ENCODE assay signal across 15 cellular contexts in genomic region chr1:176178316-176178715, GRCh38. TPM values are rescaled to one million over a fixed set of nuclear protein-coding genes. Genes with fewer than 3 reads are reported as not detected.
DNase-seq lines count a peak whose midpoint lies in the region; ATAC-seq, FAIRE-seq and TF ChIP-seq lines count a peak whose summit lies in the region.
"Had no signal": no experiment of that assay in that cellular context is flagged by ENCODE, and none has a peak within 500 bp of the region (broad histone marks: within the 10 kb centered on the region; RNA-seq: fewer than 3 reads in every experiment).

No MANE protein-coding gene starts in this region.

- TF ChIP-seq POLR2A in K562 (conservative IDR thresholded peaks at IDR 0.05) = no peak

- TF ChIP-seq EP300 in K562 (IDR thresholded peaks at IDR 0.05; ENCODE audit: low read length) = no peak

- POLR2A ChIA-PET in activated CD4-positive, alpha-beta T cell treated with anti-CD3 and anti-CD28 coated beads, Interleukin-2, amount 10 ng/mL, durations not matched to agents 7 days and 5 days (lab: Charles Lee) = no interaction called here
- POLR2A ChIA-PET in K562 (lab: Yijun Ruan, JAX) = no interaction called here

- H3K27me3 ChIP-seq in OCI-LY1 (ENCODE audit: insufficient read depth, low read length) = no peaks in the 10 kb centered on the region
- H3K27me3 ChIP-seq in K562 (ENCODE audit: control insufficient read depth in 2 of 2, insufficient read depth in 2 of 2, low read length in 2 of 2) = no peaks in the 10 kb centered on the region
- no peaks in the 10 kb centered on the region for H3K27me3 ChIP-seq in MM.1S (replicated peaks; ENCODE audit: insufficient read depth, low read length)

- CTCF ChIA-PET in activated CD4-positive, alpha-beta T cell treated with anti-CD3 and anti-CD28 coated beads, Interleukin-2, amount 10 ng/mL, durations not matched to agents 7 days and 5 days (lab: Charles Lee) = interaction anchor here (0.7 kb wide), 1 partner anchor 25 kb away, joined by 3 read pairs; no protein-coding TSS in a partner anchor
- CTCF ChIA-PET in K562 (lab: Yijun Ruan, JAX; ENCODE audit: low intra/inter-chr PET ratio) = no interaction called here

- H3K36me3 Mint-ChIP-seq in activated CD4-positive, alpha-beta T cell treated with anti-CD3 and anti-CD28 coated beads, Interleukin-2, amount 10 ng/mL, durations not matched to agents 7 days and 5 days (ENCODE audit: low read depth) = peaks cover 48% of the 10 kb centered on the region

- H3K36me3 ChIP-seq in OCI-LY1 (ENCODE audit: insufficient read depth, low read length) (peaks cover 60% of the 10 kb centered on the region), K562 (ENCODE audit: control insufficient read depth, insufficient read depth, low read length) (peaks cover 37% of the 10 kb centered on the region; the same call in 1 of the 3 replicates), MM.1S (replicated peaks; ENCODE audit: insufficient read depth, low read length) (no peaks in the 10 kb centered on the region)

- intact Hi-C loops in K562 (cut with micrococcal nuclease) = no loop called here

- H3F3A ChIP-seq in OCI-LY1 (ENCODE audit: insufficient read depth, low read length) (no peaks in the 10 kb centered on the region), MM.1S (ENCODE audit: insufficient read depth, low read length) (no peaks in the 10 kb centered on the region)

- H3K4me1 ChIP-seq in OCI-LY1 (ENCODE audit: insufficient read depth, low read length, severe bottlenecking) (peaks cover 29% of the 10 kb centered on the region), K562 (replicated peaks in 1 of 2; ENCODE audit: control insufficient read depth in 2 of 2, insufficient read depth in 2 of 2, low read length in 2 of 2) (no peaks in the 10 kb centered on the region), MM.1S (ENCODE audit: low read length) (peaks cover 9% of the 10 kb centered on the region)

- H3K9me3 ChIP-seq in OCI-LY1 (ENCODE audit: low read length) (no peaks in the 10 kb centered on the region), K562 (replicated peaks; ENCODE audit: control insufficient read depth, insufficient read depth, low read depth, low read length) (no peaks in the 10 kb centered on the region), MM.1S (replicated peaks; ENCODE audit: insufficient read depth, low read length) (no peaks in the 10 kb centered on the region)

- H4K20me1 ChIP-seq in OCI-LY1 (ENCODE audit: insufficient read depth, low read length) (no peaks in the 10 kb centered on the region), K562 (replicated peaks; ENCODE audit: control insufficient read depth, insufficient read depth, low read length) (no peaks in the 10 kb centered on the region), MM.1S (ENCODE audit: insufficient read depth, low read length) (no peaks in the 10 kb centered on the region)

- no peak overlapping the region for H3K9ac ChIP-seq in OCI-LY1 (ENCODE audit: low read length)
- H3K9ac ChIP-seq in K562 (ENCODE audit: insufficient read depth in 1 of 2, low read depth in 2 of 2, low read length in 2 of 2) = no peak overlapping the region
- no peak overlapping the region for H3K9ac ChIP-seq in MM.1S (ENCODE audit: low read length)

- BruUV-seq in K562 (replicated peaks; lab: Mats Ljungman, UMichigan) = no TSS peak

- TF ChIP-seq RAD21 in K562 (CRISPR knock-in tag; conservative IDR thresholded peaks at IDR 0.05 in 1 of 2, IDR thresholded peaks at IDR 0.05 in 1 of 2) = no peak

- H3K4me2 ChIP-seq in OCI-LY1 (ENCODE audit: low read length) = no peak overlapping the region
- no peak overlapping the region for H3K4me2 ChIP-seq in K562 (ENCODE audit: insufficient read depth, low read length)
- H3K4me2 ChIP-seq in MM.1S (ENCODE audit: low read depth, low read length) = no peak overlapping the region

- no peaks in the 10 kb centered on the region for H3K27me3 Mint-ChIP-seq in activated CD4-positive, alpha-beta T cell treated with anti-CD3 and anti-CD28 coated beads, Interleukin-2, amount 10 ng/mL, durations not matched to agents 7 days and 5 days
- H3K27me3 Mint-ChIP-seq: effector memory CD8-positive, alpha-beta T cell had no signal

- H3K4me3 Mint-ChIP-seq in activated CD4-positive, alpha-beta T cell treated with anti-CD3 and anti-CD28 coated beads, Interleukin-2, amount 10 ng/mL, durations not matched to agents 7 days and 5 days = no peak overlapping the region

- H3K4me3 ChIP-seq in OCI-LY1 (ENCODE audit: low read depth, low read length, poor library complexity, severe bottlenecking) = no peak overlapping the region
- no peak overlapping the region for H3K4me3 ChIP-seq in K562
- no peak overlapping the region for H3K4me3 ChIP-seq in MM.1S (ENCODE audit: low read length)

- H3K9me1 ChIP-seq in K562 (ENCODE audit: control insufficient read depth, insufficient read depth, low read length) = no peaks in the 10 kb centered on the region

- peak; percentile 70 for ATAC-seq in K562

- no peak for TF ChIP-seq CTCF in OCI-LY1 (IDR thresholded peaks at IDR 0.05; ENCODE audit: low read length)
- no peak for TF ChIP-seq CTCF in K562 (IDR thresholded peaks at IDR 0.05 in 2 of 3, conservative IDR thresholded peaks at IDR 0.05 in 1 of 3; ENCODE audit: insufficient read depth in 2 of 3, low read depth in 1 of 3, low read length in 3 of 3)
- TF ChIP-seq CTCF in MM.1S (IDR thresholded peaks at IDR 0.05; ENCODE audit: low read length) = no peak

- no peak for FAIRE-seq in K562 (lab: Jason Lieb, UNC)
- FAIRE-seq: keratinocyte had no signal

- DNase-seq in activated CD4-positive, alpha-beta T cell treated with anti-CD3 and anti-CD28 coated beads, Interleukin-2, amount 10 ng/mL, durations not matched to agents 7 days and 5 days = no peak
- DNase-seq in activated CD4-positive, alpha-beta T cell treated with anti-CD3 and anti-CD28 coated beads for 1 hour = no peak
- DNase-seq in K562 (ENCODE audit: extremely low read depth in 1 of 4, low spot score in 3 of 4) = no peak
- peak; percentile 16 for DNase-seq in renal cortical epithelial cell (ENCODE audit: low read depth)
- DNase-seq in stimulated activated naive CD4-positive, alpha-beta T cell (lab: John Stamatoyannopoulos, UW) = no peak
- DNase-seq in MM.1S = no peak
- DNase-seq in activated CD8-positive, alpha-beta memory T cell treated with anti-CD3 and anti-CD28 coated beads, Interleukin-2, amount 50 U/mL, for 48 hours = no peak
- DNase-seq: ACHN; Calu3; effector memory CD8-positive, alpha-beta T cell; NCI-H1417; NCI-H510A; T1000 had no signal

- peak overlapping the region; percentile 54 for H3K27ac Mint-ChIP-seq in activated CD4-positive, alpha-beta T cell treated with anti-CD3 and anti-CD28 coated beads, Interleukin-2, amount 10 ng/mL, durations not matched to agents 7 days and 5 days

- H3K27ac ChIP-seq in OCI-LY1 (ENCODE audit: low read depth, low read length, poor library complexity, severe bottlenecking) (peak overlapping the region; percentile 80), K562 (ENCODE audit: extremely low read depth, low read depth, low read length) (no peak overlapping the region), MM.1S (ENCODE audit: low read length) (no peak overlapping the region)

- H2AFZ ChIP-seq in OCI-LY1 (ENCODE audit: low read length) (no peak overlapping the region), K562 (ENCODE audit: low read depth, low read length) (no peak overlapping the region), MM.1S (ENCODE audit: low read length) (no peak overlapping the region)

- 76% methylated on average over 5 of the region's 5 CpGs for WGBS in K562 (ENCODE audit: insufficient coverage, low coverage, missing lambda C conversion rate)

- in situ Hi-C loops in K562 (cut with MboI) = no loop called here

- H3K4me1 Mint-ChIP-seq in activated CD4-positive, alpha-beta T cell treated with anti-CD3 and anti-CD28 coated beads, Interleukin-2, amount 10 ng/mL, durations not matched to agents 7 days and 5 days = peaks cover 31% of the 10 kb centered on the region

- peaks cover 2% of the 10 kb centered on the region for H3K9me3 Mint-ChIP-seq in activated CD4-positive, alpha-beta T cell treated with anti-CD3 and anti-CD28 coated beads, Interleukin-2, amount 10 ng/mL, durations not matched to agents 7 days and 5 days
- H3K9me3 Mint-ChIP-seq: effector memory CD8-positive, alpha-beta T cell had no signal

- no peaks in the 10 kb centered on the region for H3K9me2 ChIP-seq in OCI-LY1 (ENCODE audit: low read depth, low read length)
- no peaks in the 10 kb centered on the region for H3K9me2 ChIP-seq in MM.1S (replicated peaks; ENCODE audit: insufficient read depth, low read length)

- peaks cover 26% of the 10 kb centered on the region; the same call in 1 of the 2 replicates for H3K79me2 ChIP-seq in OCI-LY1 (ENCODE audit: insufficient read depth, low read length)
- peaks cover 24% of the 10 kb centered on the region for H3K79me2 ChIP-seq in K562 (ENCODE audit: control insufficient read depth, insufficient read depth, low read length)
- H3K79me2 ChIP-seq in MM.1S (ENCODE audit: low read length) = peaks cover 75% of the 10 kb centered on the region

RNA-seq across cellular contexts. Expression of gene COP1, which starts 28.8 kb away (rescaled TPM):
- 10 to 100 TPM; 41.9 to 47.2 TPM for total RNA-seq in activated CD4-positive, alpha-beta T cell treated with anti-CD3 and anti-CD28 coated beads, Interleukin-2, amount 10 ng/mL, durations not matched to agents 7 days and 5 days
- 123 and 224 TPM in 2 replicates for total RNA-seq in K562 (2011; cell fraction: chromatin; rRNA removed; ENCODE audit: low replicate concordance)
- 57.4 and 60.3 TPM in 2 replicates for total RNA-seq in K562 (2011; cell fraction: nucleolus; rRNA removed)
- 81.3 and 89.8 TPM in 2 replicates for total RNA-seq in K562 (2011; cell fraction: nucleoplasm; rRNA removed)
- 39.1 and 54.6 TPM in 2 replicates for total RNA-seq in K562 (2014; rRNA removed)
- total RNA-seq in K562 (2014; rRNA removed; fragmentation: Illumina TruSeq; extraction: Trizol) = 77.7 and 90.3 TPM in 2 replicates
- total RNA-seq in K562 (2015; rRNA removed; fragmentation: Illumina TruSeq; extraction: Trizol) = 74.6 and 77.1 TPM in 2 replicates
- 53.8 and 58.6 TPM in 2 replicates for total RNA-seq in K562 (2021)
- 60.6 and 60.8 TPM in 2 replicates for polyA plus RNA-seq in K562 (2011; rRNA removed)
- polyA plus RNA-seq in K562 (2011; cell fraction: cytosol; rRNA removed) = 20.1 and 43.7 TPM in 2 replicates
- 22.1 and 43.6 TPM in 2 replicates for polyA plus RNA-seq in K562 (2011; cell fraction: nucleus; rRNA removed)
- polyA plus RNA-seq in K562 (2012) = 53.4 and 55.8 TPM in 2 replicates
- polyA plus RNA-seq in K562 (2014; fragmentation: Illumina TruSeq; extraction: Trizol) = 56.3 and 58.6 TPM in 2 replicates
- 10 to 100 TPM; 25.8 to 29.5 TPM for polyA plus RNA-seq in K562 (2014; fragmentation: Nextera tagmentation; extraction: Ambion mirVana)
- 43.7 and 46.5 TPM in 2 replicates for polyA plus RNA-seq in K562 (2014; rRNA removed)
- 151 and 181 TPM in 2 replicates for polyA minus RNA-seq in K562 (2011; rRNA and poly(A)+ RNA removed)
- polyA minus RNA-seq in K562 (2011; cell fraction: cytosol; rRNA and poly(A)+ RNA removed) = 38.4 and 46.2 TPM in 2 replicates
- polyA minus RNA-seq in K562 (2011; cell fraction: nucleus; rRNA and poly(A)+ RNA removed) = 82.7 and 136 TPM in 2 replicates
- total RNA-seq in renal cortical epithelial cell = 66.2 and 69.8 TPM in 2 replicates
